25 cellular contexts compared by ENCODE assay signal in the genomic region with DNA sequence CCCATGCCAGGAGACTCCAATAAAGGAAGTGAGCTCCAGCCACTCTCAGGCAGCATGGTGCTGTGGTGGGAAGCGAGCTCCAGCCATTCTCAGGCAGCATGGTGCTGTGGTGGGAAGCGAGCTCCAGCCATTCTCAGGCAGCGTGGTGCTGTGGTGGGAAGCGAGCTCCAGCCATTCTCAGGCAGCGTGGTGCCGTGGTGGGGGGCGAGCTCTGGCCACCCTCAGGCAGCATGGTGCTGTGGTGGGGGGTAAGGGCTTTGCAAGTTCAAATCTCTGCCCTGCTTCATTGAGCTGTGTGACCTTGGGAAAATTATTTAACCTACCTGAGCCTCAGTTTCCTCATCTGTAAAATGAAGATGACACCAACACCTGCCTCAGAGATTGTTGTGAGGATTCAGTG.
A peak's percentile ranks its signal among the peaks of the same experiment; 100 is the strongest.
DNase-seq lines count a peak whose midpoint lies in the region; ATAC-seq, FAIRE-seq and TF ChIP-seq lines count a peak whose summit lies in the region.
"Had no signal": no experiment of that assay in that cellular context is flagged by ENCODE, and none has a peak within 500 bp of the region (broad histone marks: within the 10 kb centered on the region; RNA-seq: fewer than 3 reads in every experiment).

No MANE protein-coding gene starts in this region.

- POLR2A ChIA-PET in H1 (lab: Charles Lee; ENCODE audit: partially characterized antibody), result no interaction called here
- POLR2A ChIA-PET in activated CD8-positive, alpha-beta T cell treated with anti-CD3 and anti-CD28 coated beads, Interleukin-2, amount 10 ng/mL, durations not matched to agents 7 days and 5 days (lab: Charles Lee), result no interaction called here

- H3K14ac ChIP-seq in H1 (ENCODE audit: insufficient read length), result no peak overlapping the region

- no peak overlapping the region for H3K4me2 ChIP-seq in DND-41 (ENCODE audit: insufficient read depth, low read length)
- no peak overlapping the region for H3K4me2 ChIP-seq in MM.1S (ENCODE audit: low read depth, low read length)
- no peak overlapping the region for H3K4me2 ChIP-seq in H1 (ENCODE audit: insufficient read depth in 1 of 2, low read depth in 2 of 2, low read length in 2 of 2)
- H3K4me2 ChIP-seq: BLaER1 treated with 17β-estradiol and CSF1 and Interleukin-3, amounts not matched to agents 10 nM and 100 nM had no signal

- H3K79me2 ChIP-seq in DND-41 (ENCODE audit: insufficient read depth, low read length), result no peaks in the 10 kb centered on the region
- no peaks in the 10 kb centered on the region for H3K79me2 ChIP-seq in MM.1S (ENCODE audit: low read length)
- no peaks in the 10 kb centered on the region for H3K79me2 ChIP-seq in H1 (ENCODE audit: control insufficient read depth in 1 of 2, insufficient read depth in 2 of 2, low read length in 2 of 2)

- H3K18ac ChIP-seq in H1 (ENCODE audit: extremely low read depth, low read length), result no peak overlapping the region

- TF ChIP-seq POLR2A in H1 (IDR thresholded peaks at IDR 0.05; ENCODE audit: control extremely low read depth in 1 of 2, low read depth in 2 of 2, low read length in 2 of 2), result no peak

- H4K8ac ChIP-seq in H1 (ENCODE audit: extremely low read depth, insufficient read depth, low read length), result peak overlapping the region; percentile 57; the same call in 1 of the 2 replicates

- no peak overlapping the region for H2BK15ac ChIP-seq in H1 (ENCODE audit: low read length)

- no peak overlapping the region for H2BK5ac ChIP-seq in H1 (ENCODE audit: low read depth, low read length)

- H3F3A ChIP-seq in MM.1S (ENCODE audit: insufficient read depth, low read length), result no peaks in the 10 kb centered on the region

- ATAC-seq in DND-41 (ENCODE audit: insufficient read depth, low read depth) (no peak), HG03025 (IDR thresholded peaks at IDR 0.05; ENCODE audit: low FRiP score, unreplicated experiment) (no peak)
- no peak for ATAC-seq in stimulated activated effector memory CD8-positive, alpha-beta T cell treated with anti-CD3 and anti-CD28 coated beads, Interleukin-12 subunit alpha, Interleukin-12 subunit beta, amount 100 ng/mL, for 72 hours
- ATAC-seq in activated CD8-positive, alpha-beta T cell treated with anti-CD3 and anti-CD28 coated beads, Interleukin-2, amount 10 ng/mL, durations not matched to agents 7 days and 5 days, result no peak
- ATAC-seq: CD8-positive, alpha-beta T cell; GM12878 had no signal

- peaks cover 5% of the 10 kb centered on the region for H3K4me1 Mint-ChIP-seq in stimulated activated effector memory CD8-positive, alpha-beta T cell treated with anti-CD3 and anti-CD28 coated beads, Interleukin-12 subunit alpha, Interleukin-12 subunit beta, amount 100 ng/mL, for 72 hours
- peaks cover 3% of the 10 kb centered on the region for H3K4me1 Mint-ChIP-seq in activated CD8-positive, alpha-beta T cell treated with anti-CD3 and anti-CD28 coated beads, Interleukin-2, amount 10 ng/mL, durations not matched to agents 7 days and 5 days (ENCODE audit: low read depth)
- H3K4me1 Mint-ChIP-seq: B cell had no signal

- H3K56ac ChIP-seq in H1 (replicated peaks; ENCODE audit: insufficient read length, low read depth, low read length), result no peak overlapping the region

- CTCF ChIA-PET in H1 (lab: Charles Lee; ENCODE audit: partially characterized antibody), result interaction anchor here (1.0 kb wide), 1 partner anchor 9 kb away, joined by 3 read pairs; no protein-coding TSS in a partner anchor
- CTCF ChIA-PET in activated CD8-positive, alpha-beta T cell treated with anti-CD3 and anti-CD28 coated beads, Interleukin-2, amount 10 ng/mL, durations not matched to agents 7 days and 5 days (lab: Charles Lee), result no interaction called here

- H3K4ac ChIP-seq in H1 (replicated peaks; ENCODE audit: insufficient read length, low read depth, low read length), result no peak overlapping the region

- H4K20me1 ChIP-seq in DND-41 (ENCODE audit: insufficient read depth, low read length), result no peaks in the 10 kb centered on the region
- H4K20me1 ChIP-seq in MM.1S (ENCODE audit: insufficient read depth, low read length), result no peaks in the 10 kb centered on the region
- H4K20me1 ChIP-seq in H1 (replicated peaks in 1 of 2; ENCODE audit: control insufficient read depth in 1 of 2, insufficient read depth in 2 of 2, low read length in 2 of 2), result no peaks in the 10 kb centered on the region
- H4K20me1 ChIP-seq: BLaER1 treated with 17β-estradiol and CSF1 and Interleukin-3, amounts not matched to agents 10 nM and 100 nM had no signal

- no peaks in the 10 kb centered on the region for H3K23me2 ChIP-seq in H1 (ENCODE audit: low read depth, low read length)

- TF ChIP-seq CTCF in DND-41 (IDR thresholded peaks at IDR 0.05; ENCODE audit: borderline replicate concordance, extremely low read depth, low read length, poor library complexity, severe bottlenecking), result no peak
- no peak for TF ChIP-seq CTCF in MM.1S (IDR thresholded peaks at IDR 0.05; ENCODE audit: low read length)
- no peak for TF ChIP-seq CTCF in H1 (IDR thresholded peaks at IDR 0.05; ENCODE audit: control extremely low read depth in 1 of 3, insufficient read depth in 1 of 3, low read depth in 1 of 3, low read length in 3 of 3)
- no peak for TF ChIP-seq CTCF in WERI-Rb-1 (IDR thresholded peaks at IDR 0.05; ENCODE audit: low read depth, low read length)

- 67% methylated on average over 6 of the region's 7 CpGs; no CpG with 5 or more reads in 1 of the 2 experiments for WGBS in H1 (ENCODE audit: extremely low coverage in 1 of 2, insufficient coverage in 1 of 2, insufficient read length in 1 of 2, insufficient replicate concordance in 2 of 2, low coverage in 1 of 2, low lambda C conversion rate in 2 of 2, missing lambda C conversion rate in 1 of 2), 2 experiments

- H3K27me3 Mint-ChIP-seq in activated CD8-positive, alpha-beta T cell treated with anti-CD3 and anti-CD28 coated beads, Interleukin-2, amount 10 ng/mL, durations not matched to agents 7 days and 5 days (ENCODE audit: low read depth), result no peaks in the 10 kb centered on the region
- H3K27me3 Mint-ChIP-seq: B cell; CD4-positive, alpha-beta T cell had no signal

- H3K9me3 ChIP-seq in DND-41 (ENCODE audit: insufficient read depth, low read length, severe bottlenecking), result no peaks in the 10 kb centered on the region
- H3K9me3 ChIP-seq in MM.1S (replicated peaks; ENCODE audit: insufficient read depth, low read length), result no peaks in the 10 kb centered on the region
- H3K9me3 ChIP-seq in H1 (ENCODE audit: insufficient read depth in 2 of 2, low read depth in 1 of 2, low read length in 1 of 2), result no peaks in the 10 kb centered on the region
- no peaks in the 10 kb centered on the region for H3K9me3 ChIP-seq in WERI-Rb-1 (ENCODE audit: severe bottlenecking)
- H3K9me3 ChIP-seq: BLaER1 treated with 17β-estradiol and CSF1 and Interleukin-3, amounts not matched to agents 10 nM and 100 nM; Caco-2 had no signal

- no peak overlapping the region for H2BK20ac ChIP-seq in H1 (ENCODE audit: low read length)

- H3K9me2 ChIP-seq in MM.1S (replicated peaks; ENCODE audit: insufficient read depth, low read length), result no peaks in the 10 kb centered on the region

- TF ChIP-seq EP300 in H1 (IDR thresholded peaks at IDR 0.05; ENCODE audit: borderline replicate concordance in 1 of 2, low read depth in 2 of 2, low read length in 2 of 2), result no peak

- no peak overlapping the region for H2BK120ac ChIP-seq in H1 (replicated peaks; ENCODE audit: low read depth, low read length)

- no peak overlapping the region for H3K4me3 Mint-ChIP-seq in stimulated activated effector memory CD8-positive, alpha-beta T cell treated with anti-CD3 and anti-CD28 coated beads, Interleukin-12 subunit alpha, Interleukin-12 subunit beta, amount 100 ng/mL, for 72 hours
- H3K4me3 Mint-ChIP-seq in activated CD8-positive, alpha-beta T cell treated with anti-CD3 and anti-CD28 coated beads, Interleukin-2, amount 10 ng/mL, durations not matched to agents 7 days and 5 days, result no peak overlapping the region
- H3K4me3 Mint-ChIP-seq: B cell; CD4-positive, alpha-beta T cell; CD8-positive, alpha-beta T cell had no signal

- H2AFZ ChIP-seq in DND-41 (ENCODE audit: low read depth, low read length), result no peak overlapping the region
- no peak overlapping the region for H2AFZ ChIP-seq in MM.1S (ENCODE audit: low read length)
- no peak overlapping the region for H2AFZ ChIP-seq in H1 (ENCODE audit: low read length)

- H3K36me3 Mint-ChIP-seq in stimulated activated effector memory CD8-positive, alpha-beta T cell treated with anti-CD3 and anti-CD28 coated beads, Interleukin-12 subunit alpha, Interleukin-12 subunit beta, amount 100 ng/mL, for 72 hours, result no peaks in the 10 kb centered on the region
- H3K36me3 Mint-ChIP-seq in activated CD8-positive, alpha-beta T cell treated with anti-CD3 and anti-CD28 coated beads, Interleukin-2, amount 10 ng/mL, durations not matched to agents 7 days and 5 days (ENCODE audit: low read depth), result no peaks in the 10 kb centered on the region
- H3K36me3 Mint-ChIP-seq: CD8-positive, alpha-beta T cell had no signal

- H4K91ac ChIP-seq in H1 (replicated peaks; ENCODE audit: insufficient read length, low read length), result no peak overlapping the region

- H3K9me3 Mint-ChIP-seq in stimulated activated effector memory CD8-positive, alpha-beta T cell treated with anti-CD3 and anti-CD28 coated beads, Interleukin-12 subunit alpha, Interleukin-12 subunit beta, amount 100 ng/mL, for 72 hours, result no peaks in the 10 kb centered on the region
- H3K9me3 Mint-ChIP-seq in activated CD8-positive, alpha-beta T cell treated with anti-CD3 and anti-CD28 coated beads, Interleukin-2, amount 10 ng/mL, durations not matched to agents 7 days and 5 days (ENCODE audit: insufficient read depth), result peaks cover 6% of the 10 kb centered on the region
- H3K9me3 Mint-ChIP-seq: CD4-positive, alpha-beta T cell; CD8-positive, alpha-beta T cell had no signal

- no peaks in the 10 kb centered on the region for H3K79me1 ChIP-seq in H1 (ENCODE audit: low read depth, low read length)

- H4K5ac ChIP-seq in H1 (ENCODE audit: insufficient read length, low read depth, low read length), result no peak overlapping the region

- no peak for TF ChIP-seq RAD21 in H1 (IDR thresholded peaks at IDR 0.05 in 1 of 2, conservative IDR thresholded peaks at IDR 0.05 in 1 of 2; ENCODE audit: low read depth in 2 of 2, low read length in 2 of 2)

- H2BK12ac ChIP-seq in H1 (ENCODE audit: low read depth, low read length), result no peak overlapping the region

- H3K4me3 ChIP-seq in DND-41 (ENCODE audit: low read depth in 1 of 2, low read length in 2 of 2) (no peak overlapping the region), MM.1S (ENCODE audit: low read length) (no peak overlapping the region), H1 (ENCODE audit: extremely low read depth in 1 of 4, insufficient read depth in 2 of 4, low read depth in 3 of 4, low read length in 4 of 4) (no peak overlapping the region), WERI-Rb-1 (ENCODE audit: low read depth, low read length) (no peak overlapping the region)
- H3K4me3 ChIP-seq: BLaER1 treated with 17β-estradiol and CSF1 and Interleukin-3, amounts not matched to agents 10 nM and 100 nM; GM12878 had no signal

- no peak overlapping the region for H3K23ac ChIP-seq in H1 (ENCODE audit: insufficient read length)

- H3K9ac ChIP-seq in DND-41 (ENCODE audit: low read depth, low read length), result no peak overlapping the region
- no peak overlapping the region for H3K9ac ChIP-seq in MM.1S (ENCODE audit: low read length)
- no peak overlapping the region for H3K9ac ChIP-seq in H1 (replicated peaks in 1 of 4; ENCODE audit: extremely low read depth in 1 of 4, low read depth in 3 of 4, low read length in 3 of 4)
- H3K9ac ChIP-seq: BLaER1 treated with 17β-estradiol and CSF1 and Interleukin-3, amounts not matched to agents 10 nM and 100 nM had no signal

- H3K27ac ChIP-seq in DND-41 (ENCODE audit: low read length), result peak overlapping the region; percentile 45; the same call in 1 of the 2 replicates
- H3K27ac ChIP-seq in MM.1S (ENCODE audit: low read length), result peak overlapping the region; percentile 42; the same call in 1 of the 2 replicates
- H3K27ac ChIP-seq in H1 (ENCODE audit: low read depth, low read length), result no peak overlapping the region
- no peak overlapping the region for H3K27ac ChIP-seq in WERI-Rb-1
- H3K27ac ChIP-seq: 22Rv1; BLaER1 treated with 17β-estradiol and CSF1 and Interleukin-3, amounts not matched to agents 10 nM and 100 nM; C4-2B had no signal

- no peak for DNase-seq in DND-41
- DNase-seq in MM.1S, result no peak
- DNase-seq in H1 (ENCODE audit: low read depth in 1 of 2, low spot score in 2 of 2), result no peak
- DNase-seq in stimulated activated effector memory CD8-positive, alpha-beta T cell treated with anti-CD3 and anti-CD28 coated beads, Interleukin-12 subunit alpha, Interleukin-12 subunit beta, amount 100 ng/mL, for 72 hours (ENCODE audit: low spot score in 2 of 2), result no peak
- DNase-seq in WERI-Rb-1, result no peak
- DNase-seq in activated CD8-positive, alpha-beta T cell treated with anti-CD3 and anti-CD28 coated beads, Interleukin-2, amount 10 ng/mL, durations not matched to agents 7 days and 5 days, result no peak
- DNase-seq: ACHN; AML-193; Caco-2; Calu3; CD4-positive, alpha-beta T cell; CD8-positive, alpha-beta T cell; DMS79 treated with DMSO at 0.1 percent for 48 hours; EL; GDM1 had no signal

- H3K27me3 ChIP-seq in DND-41 (ENCODE audit: insufficient read depth, low read length, poor library complexity) (no peaks in the 10 kb centered on the region), MM.1S (replicated peaks; ENCODE audit: insufficient read depth, low read length) (no peaks in the 10 kb centered on the region), H1 (replicated peaks in 1 of 4; ENCODE audit: control insufficient read depth in 3 of 4, extremely low read depth in 1 of 4, insufficient read depth in 3 of 4, low read length in 3 of 4) (no peaks in the 10 kb centered on the region), WERI-Rb-1 (ENCODE audit: insufficient read depth, low read depth, severe bottlenecking) (peaks cover 66% of the 10 kb centered on the region)
- H3K27me3 ChIP-seq: BLaER1 treated with 17β-estradiol and CSF1 and Interleukin-3, amounts not matched to agents 10 nM and 100 nM had no signal

- H3K4me1 ChIP-seq in DND-41 (ENCODE audit: insufficient read depth, low read length), result peaks cover 2% of the 10 kb centered on the region; the same call in 1 of the 2 replicates
- peaks cover 10% of the 10 kb centered on the region; the same call in 1 of the 2 replicates for H3K4me1 ChIP-seq in MM.1S (ENCODE audit: low read length)
- no peaks in the 10 kb centered on the region for H3K4me1 ChIP-seq in H1 (replicated peaks in 1 of 4; ENCODE audit: control insufficient read depth in 3 of 4, insufficient read depth in 4 of 4, low read length in 3 of 4)
- H3K4me1 ChIP-seq: BLaER1 treated with 17β-estradiol and CSF1 and Interleukin-3, amounts not matched to agents 10 nM and 100 nM; Caco-2 had no signal

- H2AK5ac ChIP-seq in H1 (ENCODE audit: low read depth, low read length), result no peak overlapping the region

- peak overlapping the region; percentile 56 for H3K27ac Mint-ChIP-seq in stimulated activated effector memory CD8-positive, alpha-beta T cell treated with anti-CD3 and anti-CD28 coated beads, Interleukin-12 subunit alpha, Interleukin-12 subunit beta, amount 100 ng/mL, for 72 hours
- no peak overlapping the region for H3K27ac Mint-ChIP-seq in activated CD8-positive, alpha-beta T cell treated with anti-CD3 and anti-CD28 coated beads, Interleukin-2, amount 10 ng/mL, durations not matched to agents 7 days and 5 days
- H3K27ac Mint-ChIP-seq: B cell; CD4-positive, alpha-beta T cell; CD8-positive, alpha-beta T cell had no signal

- H3K36me3 ChIP-seq in DND-41 (ENCODE audit: insufficient read depth, low read length) (no peaks in the 10 kb centered on the region), MM.1S (replicated peaks; ENCODE audit: insufficient read depth, low read length) (no peaks in the 10 kb centered on the region), H1 (ENCODE audit: control insufficient read depth in 2 of 4, insufficient read depth in 4 of 4, low read length in 3 of 4) (no peaks in the 10 kb centered on the region), WERI-Rb-1 (no peaks in the 10 kb centered on the region)
- H3K36me3 ChIP-seq: BLaER1 treated with 17β-estradiol and CSF1 and Interleukin-3, amounts not matched to agents 10 nM and 100 nM had no signal

- FAIRE-seq in H1 (lab: Jason Lieb, UNC), result no peak
- FAIRE-seq: A204.1, D721Med, GM12878, GM12892, GM18507 had no signal

Comparison
In these comparisons a context has a peak if more than half of its experiments do, and no peak if none do; other contexts are left out.
1. H3K27ac ChIP-seq: peak in DND-41 (single experiment) and MM.1S (single experiment); none in H1 (single experiment) and WERI-Rb-1 (single experiment).